In the genomic region with DNA sequence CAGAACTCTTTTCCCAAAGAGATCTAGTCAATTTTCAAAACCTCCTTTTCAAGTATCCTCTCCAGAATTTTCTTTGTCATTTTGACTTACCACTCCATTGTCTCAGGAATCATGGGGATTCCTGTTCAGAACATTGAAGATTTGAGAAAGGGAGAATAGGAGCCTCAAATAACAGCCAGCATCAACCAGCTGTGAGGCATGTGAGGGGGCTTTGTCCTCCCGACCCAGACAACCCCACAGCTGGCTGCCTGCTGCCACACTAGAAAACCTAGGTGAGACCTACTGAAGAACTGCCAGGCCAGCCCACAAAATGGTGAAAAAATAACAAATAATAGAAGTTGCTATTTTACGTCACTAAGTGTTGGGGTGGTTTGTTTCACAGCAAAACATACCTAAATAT, we compare ENCODE assay signal across 39 cellular contexts. TPM values are rescaled to one million over a fixed set of nuclear protein-coding genes. Genes with fewer than 3 reads are reported as not detected.
"Had no signal": no experiment of that assay in that cellular context is flagged by ENCODE, and none has a peak within 500 bp of the region (broad histone marks: within the 10 kb centered on the region; RNA-seq: fewer than 3 reads in every experiment).

No MANE protein-coding gene starts in this region.

- H3K9me3 Mint-ChIP-seq: activated naive CD4-positive, alpha-beta T cell treated with anti-CD3 and anti-CD28 coated beads for 36 hours; activated naive CD4-positive, alpha-beta T cell treated with anti-CD3 and anti-CD28 coated beads, Interleukin-2, amount 10 ng/mL, durations not matched to agents 7 days and 5 days; activated naive CD4-positive, alpha-beta T cell treated with anti-CD3 and anti-CD28 coated beads, Interleukin-2, amount 50 U/mL, for 24 hours; activated naive CD4-positive, alpha-beta T cell treated with anti-CD3 and anti-CD28 coated beads, Interleukin-2, amount 50 U/mL, for 72 hours; activated naive CD8-positive, alpha-beta T cell treated with anti-CD3 and anti-CD28 coated beads for 36 hours; activated naive CD8-positive, alpha-beta T cell treated with anti-CD3 and anti-CD28 coated beads, Interleukin-2, amount 10 ng/mL, durations not matched to agents 7 days and 5 days; activated naive CD8-positive, alpha-beta T cell treated with anti-CD3 and anti-CD28 coated beads, Interleukin-2, amount 50 U/mL, for 24 hours; activated T-cell treated with anti-CD3 and anti-CD28 coated beads, Interleukin-2, amount 50 U/mL, for 24 hours; activated T-cell treated with anti-CD3 and anti-CD28 coated beads, Interleukin-2, amount 50 U/mL, for 4 hours; activated T-cell treated with anti-CD3 and anti-CD28 coated beads, Interleukin-2, amount 50 U/mL, for 72 hours; activated T-helper 1 cell treated with anti-CD3 and anti-CD28 coated beads, Interleukin-12 subunit alpha, Interleukin-12 subunit beta, Interleukin-2, Interleukin-4 antibody, amounts not matched to agents 30 ng/mL and 10 ng/mL and 1 ng/mL, durations not matched to agents 14 hours and 24 hours and 36 hours; activated T-helper 17 cell treated with anti-CD3 and anti-CD28 coated beads, Interleukin-2, amount 50 U/mL, for 72 hours; activated T-helper 2 cell treated with anti-CD3 and anti-CD28 coated beads, Interferon-gamma antibody, Interleukin-2, Interleukin-4, amounts not matched to agents 10 μg/mL and 5 μg/mL and 100 μg/mL, durations not matched to agents 14 hours and 24 hours and 36 hours; brain; central memory CD8-positive, alpha-beta T cell had no signal

- H3K27me3 ChIP-seq: adrenal gland, ascending aorta, body of pancreas, brain microvascular endothelial cell, breast epithelium had no signal

- FAIRE-seq: astrocyte, bronchial epithelial cell had no signal

- ATAC-seq: activated naive CD4-positive, alpha-beta T cell treated with anti-CD3 and anti-CD28 coated beads, Interleukin-2, amount 50 U/mL, for 72 hours; activated naive CD8-positive, alpha-beta T cell treated with anti-CD3 and anti-CD28 coated beads, Interleukin-2, amount 50 U/mL, for 24 hours; activated T-cell treated with anti-CD3 and anti-CD28 coated beads, Interleukin-2, amount 50 U/mL, for 4 hours; activated T-cell treated with anti-CD3 and anti-CD28 coated beads, Interleukin-2, amount 50 U/mL, for 72 hours; activated T-helper 17 cell treated with anti-CD3 and anti-CD28 coated beads, Interleukin-2, amount 50 U/mL, for 72 hours; body of pancreas had no signal

- H3K27ac ChIP-seq: adrenal gland, ascending aorta, body of pancreas, brain microvascular endothelial cell, breast epithelium, cardiac muscle cell had no signal

- H3K9me3 ChIP-seq: adrenal gland, ascending aorta, body of pancreas, breast epithelium had no signal

- H3K36me3 Mint-ChIP-seq: activated naive CD4-positive, alpha-beta T cell treated with anti-CD3 and anti-CD28 coated beads, Interleukin-2, amount 10 ng/mL, durations not matched to agents 7 days and 5 days; activated naive CD4-positive, alpha-beta T cell treated with anti-CD3 and anti-CD28 coated beads, Interleukin-2, amount 50 U/mL, for 24 hours; activated naive CD8-positive, alpha-beta T cell; activated naive CD8-positive, alpha-beta T cell treated with anti-CD3 and anti-CD28 coated beads for 36 hours; activated naive CD8-positive, alpha-beta T cell treated with anti-CD3 and anti-CD28 coated beads, Interleukin-2, amount 10 ng/mL, durations not matched to agents 7 days and 5 days; brain had no signal

- H3K36me3 ChIP-seq: adrenal gland, ascending aorta, brain microvascular endothelial cell, breast epithelium, cardiac muscle cell had no signal

- H3K4me3 ChIP-seq: adrenal gland, ascending aorta, body of pancreas, breast epithelium, cardiac muscle cell had no signal

- H3K4me1 Mint-ChIP-seq: activated naive CD8-positive, alpha-beta T cell treated with anti-CD3 and anti-CD28 coated beads, Interleukin-2, amount 50 U/mL, for 24 hours; activated T-helper 17 cell treated with anti-CD3 and anti-CD28 coated beads, Interleukin-2, amount 50 U/mL, for 72 hours; central memory CD8-positive, alpha-beta T cell had no signal

- H3K4me1 ChIP-seq: adrenal gland, ascending aorta, breast epithelium had no signal

- H3K27ac Mint-ChIP-seq: activated naive CD4-positive, alpha-beta T cell treated with anti-CD3 and anti-CD28 coated beads for 36 hours; activated naive CD4-positive, alpha-beta T cell treated with anti-CD3 and anti-CD28 coated beads, Interleukin-2, amount 10 ng/mL, durations not matched to agents 7 days and 5 days; activated naive CD4-positive, alpha-beta T cell treated with anti-CD3 and anti-CD28 coated beads, Interleukin-2, amount 50 U/mL, for 24 hours; activated naive CD4-positive, alpha-beta T cell treated with anti-CD3 and anti-CD28 coated beads, Interleukin-2, amount 50 U/mL, for 72 hours; activated naive CD8-positive, alpha-beta T cell; activated naive CD8-positive, alpha-beta T cell treated with anti-CD3 and anti-CD28 coated beads for 36 hours; activated naive CD8-positive, alpha-beta T cell treated with anti-CD3 and anti-CD28 coated beads, Interleukin-2, amount 10 ng/mL, durations not matched to agents 7 days and 5 days; activated naive CD8-positive, alpha-beta T cell treated with anti-CD3 and anti-CD28 coated beads, Interleukin-2, amount 50 U/mL, for 24 hours; activated T-cell treated with anti-CD3 and anti-CD28 coated beads, Interleukin-2, amount 50 U/mL, for 24 hours; activated T-cell treated with anti-CD3 and anti-CD28 coated beads, Interleukin-2, amount 50 U/mL, for 72 hours; activated T-helper 1 cell treated with anti-CD3 and anti-CD28 coated beads, Interleukin-12 subunit alpha, Interleukin-12 subunit beta, Interleukin-2, Interleukin-4 antibody, amounts not matched to agents 30 ng/mL and 10 ng/mL and 1 ng/mL, durations not matched to agents 14 hours and 24 hours and 36 hours; activated T-helper 17 cell treated with anti-CD3 and anti-CD28 coated beads, Interleukin-2, amount 50 U/mL, for 72 hours; activated T-helper 2 cell treated with anti-CD3 and anti-CD28 coated beads, Interferon-gamma antibody, Interleukin-2, Interleukin-4, amounts not matched to agents 10 μg/mL and 5 μg/mL and 100 μg/mL, durations not matched to agents 14 hours and 24 hours and 36 hours; brain had no signal

- H3K4me3 Mint-ChIP-seq: activated naive CD4-positive, alpha-beta T cell treated with anti-CD3 and anti-CD28 coated beads for 36 hours; activated naive CD4-positive, alpha-beta T cell treated with anti-CD3 and anti-CD28 coated beads, Interleukin-2, amount 10 ng/mL, durations not matched to agents 7 days and 5 days; activated naive CD4-positive, alpha-beta T cell treated with anti-CD3 and anti-CD28 coated beads, Interleukin-2, amount 50 U/mL, for 24 hours; activated naive CD8-positive, alpha-beta T cell; activated naive CD8-positive, alpha-beta T cell treated with anti-CD3 and anti-CD28 coated beads for 36 hours; activated naive CD8-positive, alpha-beta T cell treated with anti-CD3 and anti-CD28 coated beads, Interleukin-2, amount 10 ng/mL, durations not matched to agents 7 days and 5 days; activated naive CD8-positive, alpha-beta T cell treated with anti-CD3 and anti-CD28 coated beads, Interleukin-2, amount 50 U/mL, for 24 hours; activated T-cell treated with anti-CD3 and anti-CD28 coated beads, Interleukin-2, amount 50 U/mL, for 24 hours; activated T-cell treated with anti-CD3 and anti-CD28 coated beads, Interleukin-2, amount 50 U/mL, for 4 hours; activated T-cell treated with anti-CD3 and anti-CD28 coated beads, Interleukin-2, amount 50 U/mL, for 72 hours; activated T-helper 1 cell treated with anti-CD3 and anti-CD28 coated beads, Interleukin-12 subunit alpha, Interleukin-12 subunit beta, Interleukin-2, Interleukin-4 antibody, amounts not matched to agents 30 ng/mL and 10 ng/mL and 1 ng/mL, durations not matched to agents 14 hours and 24 hours and 36 hours; activated T-helper 17 cell treated with anti-CD3 and anti-CD28 coated beads, Interleukin-2, amount 50 U/mL, for 72 hours; brain; central memory CD8-positive, alpha-beta T cell had no signal

- DNase-seq: activated effector memory CD4-positive, alpha-beta T cell treated with anti-CD3 and anti-CD28 coated beads, Interleukin-2, amount 50 U/mL, for 16 hours; activated effector memory CD4-positive, alpha-beta T cell treated with Interleukin-2 at 50 U/mL for 16 hours; activated gamma-delta T cell; activated gamma-delta T cell treated with Interleukin-2 at 50 U/mL for 16 hours; activated naive CD4-positive, alpha-beta T cell; activated naive CD4-positive, alpha-beta T cell treated with anti-CD3 and anti-CD28 coated beads for 36 hours; activated naive CD4-positive, alpha-beta T cell treated with anti-CD3 and anti-CD28 coated beads, Interleukin-2, amount 10 ng/mL, durations not matched to agents 7 days and 5 days; activated naive CD4-positive, alpha-beta T cell treated with anti-CD3 and anti-CD28 coated beads, Interleukin-2, amount 50 U/mL, for 16 hours; activated naive CD4-positive, alpha-beta T cell treated with Interleukin-2 at 50 U/mL for 16 hours; activated naive CD8-positive, alpha-beta T cell treated with anti-CD3 and anti-CD28 coated beads for 36 hours; activated naive CD8-positive, alpha-beta T cell treated with anti-CD3 and anti-CD28 coated beads, Interleukin-2, amount 10 ng/mL, durations not matched to agents 7 days and 5 days; activated naive CD8-positive, alpha-beta T cell treated with anti-CD3 and anti-CD28 coated beads, Interleukin-2, amount 50 U/mL, for 24 hours; activated T-cell treated with anti-CD3 and anti-CD28 coated beads, Interleukin-2, amount 50 U/mL, for 24 hours; activated T-cell treated with anti-CD3 and anti-CD28 coated beads, Interleukin-2, amount 50 U/mL, for 4 hours; activated T-cell treated with anti-CD3 and anti-CD28 coated beads, Interleukin-2, amount 50 U/mL, for 48 hours; activated T-cell treated with anti-CD3 and anti-CD28 coated beads, Interleukin-2, amount 50 U/mL, for 72 hours; adrenal gland; amniotic stem cell; amygdala; anterior cingulate cortex; aorta; body of pancreas; brain microvascular endothelial cell; caudate nucleus; central memory CD4-positive, alpha-beta T cell; cerebellar nuclear complex had no signal

RNA-seq across cellular contexts. Expression of gene ARHGEF26, which starts 5.9 kb away (rescaled TPM):
- total RNA-seq: activated naive CD8-positive, alpha-beta T cell treated with anti-CD3 and anti-CD28 coated beads, Interleukin-2, amount 10 ng/mL, durations not matched to agents 7 days and 5 days; activated T-helper 1 cell treated with anti-CD3 and anti-CD28 coated beads, Interleukin-12 subunit alpha, Interleukin-12 subunit beta, Interleukin-2, Interleukin-4 antibody, amounts not matched to agents 30 ng/mL and 10 ng/mL and 1 ng/mL, durations not matched to agents 14 hours and 24 hours and 36 hours had no signal
